Comparison of ENCODE assay signal across 16 cellular contexts in genomic region chr19:34188388-34188787, GRCh38. TPM values are rescaled to one million over a fixed set of nuclear protein-coding genes. Genes with fewer than 3 reads are reported as not detected.
DNase-seq lines count a peak whose midpoint lies in the region; ATAC-seq, FAIRE-seq and TF ChIP-seq lines count a peak whose summit lies in the region.
"Had no signal": no experiment of that assay in that cellular context is flagged by ENCODE, and none has a peak within 500 bp of the region (broad histone marks: within the 10 kb centered on the region; RNA-seq: fewer than 3 reads in every experiment).

No MANE protein-coding gene starts in this region.

- DNase-seq in AG10803 (ENCODE audit: low read depth) (peak; percentile 8), GM12892 (ENCODE audit: insufficient read length) (no peak), WTC11 (ENCODE audit: low spot score) (no peak), right lobe of liver (no peak), esophagus muscularis mucosa (ENCODE audit: extremely low spot score) (no peak), substantia nigra (lab: John Stamatoyannopoulos, UW) (no peak)
- no peak for DNase-seq in stimulated activated CD4-positive, alpha-beta T cell treated with anti-CD3 and anti-CD28 coated beads, Interleukin-15, amount 100 ng/mL, for 24 hours
- DNase-seq: activated effector memory CD4-positive, alpha-beta T cell treated with Interleukin-2 at 50 U/mL for 16 hours; NCI-H1092; T-helper 2 cell had no signal

- H3K4me1 ChIP-seq in right lobe of liver (peaks cover 0 to 37% (median 0%) of the 10 kb centered on the region in 4 donors), esophagus muscularis mucosa (peaks cover 58 to 93% (median 83%) of the 10 kb centered on the region in 4 donors)

- CTCF ChIA-PET in WTC11 (lab: Charles Lee) = no interaction called here

- no peak overlapping the region for H3K27ac ChIP-seq in right lobe of liver
- H3K27ac ChIP-seq in esophagus muscularis mucosa (replicated peaks in 1 of 4) = no peak overlapping the region
- H3K27ac ChIP-seq in substantia nigra (ENCODE audit: low read depth, low read length, poor library complexity, severe bottlenecking) = no peak overlapping the region
- H3K27ac ChIP-seq: neural progenitor cell had no signal

- WGBS in right lobe of liver (ENCODE audit: insufficient coverage, low coverage, low lambda C conversion rate, missing lambda C conversion rate) = 77% methylated on average over 4 of the region's 4 CpGs
- 90% methylated on average over 4 of the region's 4 CpGs for WGBS in esophagus muscularis mucosa

- POLR2A ChIA-PET in WTC11 (lab: Charles Lee) = no interaction called here

- H3K27me3 ChIP-seq in right lobe of liver = no peaks in the 10 kb centered on the region
- no peaks in the 10 kb centered on the region for H3K27me3 ChIP-seq in esophagus muscularis mucosa
- H3K27me3 ChIP-seq: neural progenitor cell had no signal

- H3K9me3 Mint-ChIP-seq in WTC11 = no peaks in the 10 kb centered on the region
- H3K9me3 Mint-ChIP-seq: neural progenitor cell had no signal

- FAIRE-seq in GM12892 (lab: Jason Lieb, UNC) = peak; percentile 82
- FAIRE-seq: astrocyte, colon, endothelial cell of umbilical vein had no signal

- intact Hi-C loops in right lobe of liver (cut with DNase I) = no loop called here
- intact Hi-C loops in esophagus muscularis mucosa (cut with DNase I) = no loop called here

- peaks cover 52% of the 10 kb centered on the region for H3K4me1 Mint-ChIP-seq in WTC11

- no peaks in the 10 kb centered on the region for H3K36me3 Mint-ChIP-seq in WTC11

- H3K27ac Mint-ChIP-seq in WTC11 = peak overlapping the region; percentile 4; the same call in 1 of the 2 replicates
- H3K27ac Mint-ChIP-seq: neural progenitor cell had no signal

- ATAC-seq in WTC11 = no peak
- peak in 3 of 4 donors; percentile 17 to 44 (median 31) for ATAC-seq in right lobe of liver
- no peak for ATAC-seq in HG02852 (IDR thresholded peaks at IDR 0.05; ENCODE audit: unreplicated experiment)
- ATAC-seq: activated CD4-positive, CD25-positive, alpha-beta regulatory T cell treated with anti-CD3 and anti-CD28 coated beads, Interleukin-2, amount 50 U/mL, for 24 hours had no signal

- H3K4me3 ChIP-seq in AG10803 (ENCODE audit: low read length) (no peak overlapping the region), right lobe of liver (no peak overlapping the region), esophagus muscularis mucosa (no peak overlapping the region)
- H3K4me3 ChIP-seq: neural progenitor cell had no signal

- no peak for TF ChIP-seq EP300 in esophagus muscularis mucosa (IDR thresholded peaks at IDR 0.05)

- no peaks in the 10 kb centered on the region for H3K36me3 ChIP-seq in right lobe of liver
- H3K36me3 ChIP-seq in esophagus muscularis mucosa = peaks cover 0 to 7% (median 0%) of the 10 kb centered on the region in 4 donors
- H3K36me3 ChIP-seq: neural progenitor cell had no signal

- no peaks in the 10 kb centered on the region for H3K27me3 Mint-ChIP-seq in WTC11 (ENCODE audit: low read depth)

- no peak overlapping the region for H3K4me3 Mint-ChIP-seq in WTC11
- H3K4me3 Mint-ChIP-seq: neural progenitor cell had no signal

- H3K9me3 ChIP-seq in right lobe of liver (no peaks in the 10 kb centered on the region), esophagus muscularis mucosa (no peaks in the 10 kb centered on the region)

- TF ChIP-seq POLR2A in GM12892 (IDR thresholded peaks at IDR 0.05; ENCODE audit: low read depth, low read length) (no peak), right lobe of liver (IDR thresholded peaks at IDR 0.05) (no peak), esophagus muscularis mucosa (IDR thresholded peaks at IDR 0.05; ENCODE audit: low read depth) (no peak)

- TF ChIP-seq CTCF in AG10803 (conservative IDR thresholded peaks at IDR 0.05; ENCODE audit: low read length) (no peak), WTC11 (IDR thresholded peaks at IDR 0.05) (no peak), right lobe of liver (IDR thresholded peaks at IDR 0.05) (no peak), esophagus muscularis mucosa (IDR thresholded peaks at IDR 0.05) (no peak)

TF ChIP-seq in WTC11, 78 proteins besides CTCF, POLR2A, EP300 and RAD21:
- TF ChIP-seq ZNF423 (CRISPR knock-in tag; IDR thresholded peaks at IDR 0.05) (no peak), NFYB (CRISPR knock-in tag; conservative IDR thresholded peaks at IDR 0.05; ENCODE audit: low read depth) (no peak), HMGXB4 (CRISPR knock-in tag; IDR thresholded peaks at IDR 0.05) (no peak), ZBTB43 (CRISPR knock-in tag; IDR thresholded peaks at IDR 0.05) (no peak), PRRX2 (CRISPR knock-in tag; IDR thresholded peaks at IDR 0.05) (no peak), ZNF671 (CRISPR knock-in tag; IDR thresholded peaks at IDR 0.05) (no peak), NFE2L1 (CRISPR knock-in tag; IDR thresholded peaks at IDR 0.05) (no peak), ESRRA (CRISPR knock-in tag; IDR thresholded peaks at IDR 0.05; ENCODE audit: borderline replicate concordance) (no peak), ELF4 (CRISPR knock-in tag; IDR thresholded peaks at IDR 0.05; ENCODE audit: low read depth) (no peak), EMX1 (CRISPR knock-in tag; IDR thresholded peaks at IDR 0.05) (no peak), RORB (CRISPR knock-in tag; IDR thresholded peaks at IDR 0.05) (no peak), TP53 (CRISPR knock-in tag; IDR thresholded peaks at IDR 0.05) (no peak), NR2C2 (CRISPR knock-in tag; IDR thresholded peaks at IDR 0.05) (no peak), JAZF1 (CRISPR knock-in tag; IDR thresholded peaks at IDR 0.05) (no peak), PREB (CRISPR knock-in tag; IDR thresholded peaks at IDR 0.05; ENCODE audit: borderline replicate concordance) (no peak)
TF ChIP-seq in WTC11: peak in this region for 0.

RNA-seq across cellular contexts. Expression of gene LSM14A, which starts 16.1 kb away (rescaled TPM):
- 85.6 TPM for polyA plus RNA-seq in GM12892 (2012; ENCODE audit: missing spikeins)
- 161 to 178 TPM (median 173 TPM) in 3 replicates for total RNA-seq in WTC11 (2021)
- total RNA-seq in right lobe of liver = 10 to 100 TPM; 32.1 to 61.9 (median 50.4) TPM
- total RNA-seq in esophagus muscularis mucosa = 100 to 1,000 TPM in 3 of 4 donors, 10 to 100 TPM in 1; 94.4 to 172 (median 130) TPM

Comparison
In these comparisons a context has a peak if more than half of its experiments do, and no peak if none do; other contexts are left out.
1. ATAC-seq: peak in right lobe of liver (3 of 4); none in WTC11 (single experiment) and HG02852 (single experiment).